Comparison of ENCODE assay signal across 22 cellular contexts in genomic region chr11:13896990-13897353, GRCh38.
"Had no signal": no experiment of that assay in that cellular context is flagged by ENCODE, and none has a peak within 500 bp of the region (broad histone marks: within the 10 kb centered on the region; RNA-seq: fewer than 3 reads in every experiment).

No MANE protein-coding gene starts in this region.

- H3K36me3 ChIP-seq: heart left ventricle, left ventricle myocardium inferior, prostate gland, thoracic aorta, transverse colon had no signal

- ATAC-seq: mucosa of descending colon; naive thymus-derived CD8-positive, alpha-beta T cell; sciatic nerve; stimulated activated naive B cell treated with anti-CD40 and anti-IgM and Interleukin-4, amounts not matched to agents 10 μg/mL and 1 μg/mL and 100 μg/mL, for 72 hours; stimulated activated naive CD8-positive, alpha-beta T cell treated with anti-CD3 and anti-CD28 coated beads, Interleukin-15, amount 100 ng/mL, for 72 hours had no signal

- H3K27me3 ChIP-seq: heart left ventricle, transverse colon had no signal

- H3K79me2 ChIP-seq: parathyroid adenoma had no signal

- H3K9me3 ChIP-seq: heart left ventricle, left ventricle myocardium inferior, mucosa of descending colon, prostate gland, thoracic aorta, transverse colon had no signal

- DNase-seq: central memory CD4-positive, alpha-beta T cell; effector CD4-positive, alpha-beta T cell; endodermal cell; erythroblast; foreskin melanocyte; heart left ventricle; hippocampal formation; left ventricle myocardium inferior; mammary epithelial cell; mucosa of descending colon; naive thymus-derived CD8-positive, alpha-beta T cell; retina; stimulated activated CD4-positive, alpha-beta T cell treated with anti-CD3 and anti-CD28 coated beads, Interleukin-2, amount 100 ng/mL, for 24 hours; stimulated activated CD4-positive, alpha-beta T cell treated with anti-CD3 and anti-CD28 coated beads, Interleukin-4, amount 100 ng/mL, for 4 hours; stimulated activated naive B cell treated with anti-CD40 and anti-IgM and Interleukin-4, amounts not matched to agents 10 μg/mL and 1 μg/mL and 100 μg/mL, for 72 hours; stimulated activated naive CD8-positive, alpha-beta T cell treated with anti-CD3 and anti-CD28 coated beads, Interleukin-15, amount 100 ng/mL, for 72 hours; transverse colon had no signal

- H3K27ac ChIP-seq: coronary artery, heart left ventricle, left ventricle myocardium inferior, parathyroid adenoma, prostate gland, thoracic aorta, transverse colon had no signal

- H3K4me3 ChIP-seq: coronary artery, heart left ventricle, left ventricle myocardium inferior, mucosa of descending colon, prostate gland, thoracic aorta, transverse colon had no signal

- H3K4me1 ChIP-seq: heart left ventricle, left ventricle myocardium inferior, parathyroid adenoma, prostate gland, transverse colon had no signal
